In genomic region chr17:76121932-76122383, GRCh38 we compare ENCODE assay signal across 7 cellular contexts. TPM values are rescaled to one million over a fixed set of nuclear protein-coding genes. Genes with fewer than 3 reads are reported as not detected.
DNase-seq lines count a peak whose midpoint lies in the region; ATAC-seq and TF ChIP-seq lines count a peak whose summit lies in the region.
"Had no signal": no experiment of that assay in that cellular context is flagged by ENCODE, and none has a peak within 500 bp of the region (broad histone marks: within the 10 kb centered on the region; RNA-seq: fewer than 3 reads in every experiment).

No MANE protein-coding gene starts in this region.

- ATAC-seq in right lobe of liver = peak; percentile 12 to 53 (median 22)

- no peak overlapping the region for H3K27ac ChIP-seq in CD8-positive, alpha-beta memory T cell (ENCODE audit: low read depth, low read length)
- H3K27ac ChIP-seq in right lobe of liver = peak overlapping the region in 1 of 3 donors; percentile 33
- H3K27ac ChIP-seq: uterus had no signal

- no peak for TF ChIP-seq POLR2A in right lobe of liver (IDR thresholded peaks at IDR 0.05)

- peaks cover 6% of the 10 kb centered on the region for H3K4me1 ChIP-seq in CD8-positive, alpha-beta memory T cell (ENCODE audit: insufficient read depth, low read length)
- peaks cover 0 to 3% (median 0%) of the 10 kb centered on the region in 4 donors for H3K4me1 ChIP-seq in right lobe of liver
- H3K4me1 ChIP-seq: uterus had no signal

- H3K4me3 Mint-ChIP-seq in CD8-positive, alpha-beta memory T cell = peak overlapping the region in 3 of 7 donors; percentile 44 to 82 (median 46)
- H3K4me3 Mint-ChIP-seq in activated CD4-positive, alpha-beta memory T cell treated with anti-CD3 and anti-CD28 coated beads, Interleukin-2, amount 10 ng/mL, durations not matched to agents 7 days and 5 days = no peak overlapping the region

- DNase-seq in CD8-positive, alpha-beta memory T cell = peak in 1 of 5 donors; percentile 26
- DNase-seq in activated CD4-positive, alpha-beta memory T cell treated with anti-CD3 and anti-CD28 coated beads, Interleukin-2, amount 10 ng/mL, durations not matched to agents 7 days and 5 days = no peak
- no peak for DNase-seq in right lobe of liver
- DNase-seq in effector CD4-positive, alpha-beta T cell = no peak
- no peak for DNase-seq in NCI-H2227 treated with DMSO at 0.1 percent for 48 hours (lab: John Stamatoyannopoulos, UW)
- DNase-seq in NCI-H82 (lab: John Stamatoyannopoulos, UW) = no peak

- no peaks in the 10 kb centered on the region for H3K27me3 ChIP-seq in CD8-positive, alpha-beta memory T cell (ENCODE audit: insufficient read depth, low read length, poor library complexity, severe bottlenecking)
- no peaks in the 10 kb centered on the region for H3K27me3 ChIP-seq in right lobe of liver
- H3K27me3 ChIP-seq: uterus had no signal

- H3K36me3 ChIP-seq in CD8-positive, alpha-beta memory T cell (ENCODE audit: insufficient read depth, low read length) = no peaks in the 10 kb centered on the region
- H3K36me3 ChIP-seq in right lobe of liver = no peaks in the 10 kb centered on the region
- H3K36me3 ChIP-seq: uterus had no signal

- H3K9me3 ChIP-seq in CD8-positive, alpha-beta memory T cell (ENCODE audit: low read length) = no peaks in the 10 kb centered on the region
- no peaks in the 10 kb centered on the region for H3K9me3 ChIP-seq in right lobe of liver
- H3K9me3 ChIP-seq: uterus had no signal

- POLR2A ChIA-PET in CD8-positive, alpha-beta memory T cell (lab: Charles Lee) = interaction anchor here (0.5 to 1.6 kb wide), 8 partner anchors 19 to 158 kb away, joined by 3 to 11 read pairs (median 5); partner anchors contain the start of gene FOXJ1
- POLR2A ChIA-PET in activated CD4-positive, alpha-beta memory T cell treated with anti-CD3 and anti-CD28 coated beads, Interleukin-2, amount 10 ng/mL, durations not matched to agents 7 days and 5 days (lab: Charles Lee) = interaction anchor here (1.0 to 11.0 kb wide), 9 partner anchors 8 to 158 kb away, joined by 3 to 222 read pairs (median 8); partner anchors contain the start of genes EXOC7 and UBALD2

- H3K9me3 Mint-ChIP-seq in CD8-positive, alpha-beta memory T cell = no peaks in the 10 kb centered on the region
- H3K9me3 Mint-ChIP-seq in activated CD4-positive, alpha-beta memory T cell treated with anti-CD3 and anti-CD28 coated beads, Interleukin-2, amount 10 ng/mL, durations not matched to agents 7 days and 5 days = no peaks in the 10 kb centered on the region

- TF ChIP-seq CTCF in right lobe of liver (IDR thresholded peaks at IDR 0.05) = no peak

- H3K36me3 Mint-ChIP-seq in CD8-positive, alpha-beta memory T cell = no peaks in the 10 kb centered on the region
- no peaks in the 10 kb centered on the region for H3K36me3 Mint-ChIP-seq in activated CD4-positive, alpha-beta memory T cell treated with anti-CD3 and anti-CD28 coated beads, Interleukin-2, amount 10 ng/mL, durations not matched to agents 7 days and 5 days (ENCODE audit: low read depth)

- H3K27ac Mint-ChIP-seq in CD8-positive, alpha-beta memory T cell = peak overlapping the region in 1 of 8 donors; percentile 61
- H3K27ac Mint-ChIP-seq in activated CD4-positive, alpha-beta memory T cell treated with anti-CD3 and anti-CD28 coated beads, Interleukin-2, amount 10 ng/mL, durations not matched to agents 7 days and 5 days = peak overlapping the region; percentile 60

- peaks cover 3 to 15% (median 5%) of the 10 kb centered on the region in 3 donors for H3K4me1 Mint-ChIP-seq in CD8-positive, alpha-beta memory T cell
- H3K4me1 Mint-ChIP-seq in activated CD4-positive, alpha-beta memory T cell treated with anti-CD3 and anti-CD28 coated beads, Interleukin-2, amount 10 ng/mL, durations not matched to agents 7 days and 5 days = peaks cover 20% of the 10 kb centered on the region

- 53% methylated on average over 16 of the region's 41 CpGs for WGBS in right lobe of liver (ENCODE audit: insufficient coverage, low coverage, low lambda C conversion rate, missing lambda C conversion rate)

- CTCF ChIA-PET in CD8-positive, alpha-beta memory T cell (lab: Charles Lee) = interaction anchor here (0.6 to 16.0 kb wide), 32 partner anchors 8 to 286 kb away, joined by 3 to 227 read pairs (median 4); no protein-coding TSS in a partner anchor
- CTCF ChIA-PET in activated CD4-positive, alpha-beta memory T cell treated with anti-CD3 and anti-CD28 coated beads, Interleukin-2, amount 10 ng/mL, durations not matched to agents 7 days and 5 days (lab: Charles Lee) = interaction anchor here (0.7 to 11.6 kb wide), 21 partner anchors 16 to 236 kb away, joined by 3 to 187 read pairs (median 6); no protein-coding TSS in a partner anchor

- H3K4me3 ChIP-seq in CD8-positive, alpha-beta memory T cell (ENCODE audit: low read length) = peak overlapping the region; percentile 45
- H3K4me3 ChIP-seq in right lobe of liver = peak overlapping the region in 1 of 3 donors; percentile 14

- H3K27me3 Mint-ChIP-seq in CD8-positive, alpha-beta memory T cell = no peaks in the 10 kb centered on the region
- no peaks in the 10 kb centered on the region for H3K27me3 Mint-ChIP-seq in activated CD4-positive, alpha-beta memory T cell treated with anti-CD3 and anti-CD28 coated beads, Interleukin-2, amount 10 ng/mL, durations not matched to agents 7 days and 5 days

- intact Hi-C loops in right lobe of liver (cut with DNase I) = loop anchor here (5.0 to 10.0 kb wide), 2 partner anchors 53 to 160 kb away; no protein-coding TSS in a partner anchor

RNA-seq across cellular contexts. Expression of gene EXOC7, which starts 18.4 kb away (rescaled TPM):
- 100 to 1,000 TPM; 105 to 109 TPM for total RNA-seq in CD8-positive, alpha-beta memory T cell
- polyA plus RNA-seq in CD8-positive, alpha-beta memory T cell = 69.3 TPM
- total RNA-seq in activated CD4-positive, alpha-beta memory T cell treated with anti-CD3 and anti-CD28 coated beads, Interleukin-2, amount 10 ng/mL, durations not matched to agents 7 days and 5 days = 100 to 1,000 TPM; 119 to 120 TPM
- total RNA-seq in right lobe of liver = 10 to 100 TPM; 38.5 to 57.9 (median 50.6) TPM

RNA-seq across cellular contexts. Expression of gene FOXJ1, which starts 19.1 kb away (rescaled TPM):
- under 1 TPM; 0.64 to 0.94 TPM for total RNA-seq in CD8-positive, alpha-beta memory T cell
- polyA plus RNA-seq in CD8-positive, alpha-beta memory T cell = 0.68 TPM
- total RNA-seq in activated CD4-positive, alpha-beta memory T cell treated with anti-CD3 and anti-CD28 coated beads, Interleukin-2, amount 10 ng/mL, durations not matched to agents 7 days and 5 days = under 1 TPM; 0.13 to 0.15 TPM
- under 1 TPM in 3 of 6 experiments, not detected in 3; 0.06 to 0.12 (median 0.11) TPM for total RNA-seq in right lobe of liver

RNA-seq across cellular contexts. Expression of gene ZACN, which starts 43.0 kb away (rescaled TPM):
- total RNA-seq in CD8-positive, alpha-beta memory T cell = 1 to 10 TPM; 2.8 to 3.0 TPM
- polyA plus RNA-seq in CD8-positive, alpha-beta memory T cell = 4.1 TPM
- under 1 TPM; 0.48 TPM for total RNA-seq in activated CD4-positive, alpha-beta memory T cell treated with anti-CD3 and anti-CD28 coated beads, Interleukin-2, amount 10 ng/mL, durations not matched to agents 7 days and 5 days
- total RNA-seq in right lobe of liver = not detected
- total RNA-seq: uterus had no signal

RNA-seq across cellular contexts. Expression of gene GALR2, which starts 47.4 kb away (rescaled TPM):
- 1 to 10 TPM; 2.7 to 3.1 TPM for total RNA-seq in CD8-positive, alpha-beta memory T cell
- not detected for polyA plus RNA-seq in CD8-positive, alpha-beta memory T cell
- under 1 TPM; 0.38 to 0.40 TPM for total RNA-seq in activated CD4-positive, alpha-beta memory T cell treated with anti-CD3 and anti-CD28 coated beads, Interleukin-2, amount 10 ng/mL, durations not matched to agents 7 days and 5 days
- under 1 TPM in 1 of 6 experiments, not detected in 5; 0.18 TPM for total RNA-seq in right lobe of liver
- total RNA-seq: uterus had no signal

RNA-seq across cellular contexts. Expression of gene SRP68, which starts 49.6 kb away (rescaled TPM):
- 100 to 1,000 TPM; 120 to 123 TPM for total RNA-seq in CD8-positive, alpha-beta memory T cell
- polyA plus RNA-seq in CD8-positive, alpha-beta memory T cell = 80.4 TPM
- total RNA-seq in activated CD4-positive, alpha-beta memory T cell treated with anti-CD3 and anti-CD28 coated beads, Interleukin-2, amount 10 ng/mL, durations not matched to agents 7 days and 5 days = 10 to 100 TPM; 92.8 to 94.6 TPM
- total RNA-seq in right lobe of liver = 10 to 100 TPM; 31.0 to 37.0 (median 35.1) TPM
